Comparison of ENCODE assay signal across 19 cellular contexts in genomic region chr14:100466111-100466856, GRCh38.
DNase-seq lines count a peak whose midpoint lies in the region; ATAC-seq and TF ChIP-seq lines count a peak whose summit lies in the region.
"Had no signal": no experiment of that assay in that cellular context is flagged by ENCODE, and none has a peak within 500 bp of the region (broad histone marks: within the 10 kb centered on the region; RNA-seq: fewer than 3 reads in every experiment).

No MANE protein-coding gene starts in this region.

- no peaks in the 10 kb centered on the region for H3K36me3 ChIP-seq in HUES6 (ENCODE audit: control insufficient read depth, insufficient read depth, low read length)
- H3K36me3 ChIP-seq: SJCRH30 had no signal

- no peak for TF ChIP-seq CTCF in choroid plexus epithelial cell (conservative IDR thresholded peaks at IDR 0.05; ENCODE audit: low read depth, low read length)

- H3K4me1 ChIP-seq in HUES6 (ENCODE audit: control insufficient read depth, insufficient read depth, low read length): peaks cover 34% of the 10 kb centered on the region
- H3K4me1 ChIP-seq: SJCRH30 had no signal

- no peak overlapping the region for H3K4me3 Mint-ChIP-seq in T-cell
- H3K4me3 Mint-ChIP-seq: CD8-positive, alpha-beta T cell had no signal

- peak overlapping the region; percentile 50; the same call in 1 of the 2 replicates for H3K27ac ChIP-seq in HUES6 (ENCODE audit: low read depth, low read length)
- H3K27ac ChIP-seq: SJCRH30 had no signal

- no peaks in the 10 kb centered on the region for H3K9me3 Mint-ChIP-seq in T-cell
- H3K9me3 Mint-ChIP-seq: CD8-positive, alpha-beta T cell had no signal

- peak; percentile 54 for DNase-seq in ELF-1 (ENCODE audit: low read depth, low spot score)
- DNase-seq in choroid plexus epithelial cell (ENCODE audit: low read depth): peak; percentile 24
- DNase-seq in left kidney (ENCODE audit: low read depth, low spot score): peak; percentile 38
- DNase-seq in LoVo (ENCODE audit: low spot score): no peak
- DNase-seq in T-cell: no peak
- DNase-seq in DMS53 (lab: John Stamatoyannopoulos, UW): no peak
- DNase-seq: CD8-positive, alpha-beta T cell; DND-41; GDM1; KBM-7; NCI-H1436; NCI-H2029; NCI-H2171 treated with DMSO at 0.1 percent for 48 hours; NCI-H446 treated with DMSO at 0.1 percent for 48 hours; NCI-H748 treated with DMSO at 0.1 percent for 48 hours; SJCRH30 had no signal

- no peaks in the 10 kb centered on the region for H3K27me3 ChIP-seq in HUES6 (ENCODE audit: control insufficient read depth, insufficient read depth, low read length)
- H3K27me3 ChIP-seq: SJCRH30 had no signal

- peaks cover 25% of the 10 kb centered on the region for H3K36me3 Mint-ChIP-seq in T-cell

- H3K4me3 ChIP-seq in HUES6 (ENCODE audit: low read depth, low read length) (0 out of 2 replicates have a peak overlapping the region, but pooled peaks have one; percentile 4), choroid plexus epithelial cell (ENCODE audit: low read depth, low read length) (no peak overlapping the region)
- H3K4me3 ChIP-seq: GM12878, SJCRH30 had no signal

- no peaks in the 10 kb centered on the region for H3K9me3 ChIP-seq in HUES6 (ENCODE audit: control insufficient read depth, insufficient read depth, low read depth, low read length)
- H3K9me3 ChIP-seq: SJCRH30 had no signal

- no peak overlapping the region for H3K27ac Mint-ChIP-seq in T-cell
- H3K27ac Mint-ChIP-seq: CD8-positive, alpha-beta T cell had no signal

- POLR2A ChIA-PET in T-cell (lab: Charles Lee): no interaction called here

- peaks cover 2 to 22% (median 5%) of the 10 kb centered on the region in 3 donors for H3K4me1 Mint-ChIP-seq in T-cell

- no peak for ATAC-seq in GM18861 (IDR thresholded peaks at IDR 0.05; ENCODE audit: unreplicated experiment)
- ATAC-seq in T-cell (replicated peaks in 1 of 4): no peak
- ATAC-seq: CD8-positive, alpha-beta T cell; GM12878 had no signal

- H3K9ac ChIP-seq in HUES6 (ENCODE audit: low read length): no peak overlapping the region

- no peaks in the 10 kb centered on the region for H3K27me3 Mint-ChIP-seq in T-cell

- CTCF ChIA-PET in T-cell (lab: Charles Lee): no interaction called here

Comparison
In these comparisons a context has a peak if more than half of its experiments do, and no peak if none do; other contexts are left out.
1. DNase-seq: peak in ELF-1 (single experiment), choroid plexus epithelial cell (single experiment) and left kidney (single experiment); none in LoVo (single experiment), T-cell (0 of 34) and DMS53 (single experiment).